8 cellular contexts compared by ENCODE assay signal in the genomic region with DNA sequence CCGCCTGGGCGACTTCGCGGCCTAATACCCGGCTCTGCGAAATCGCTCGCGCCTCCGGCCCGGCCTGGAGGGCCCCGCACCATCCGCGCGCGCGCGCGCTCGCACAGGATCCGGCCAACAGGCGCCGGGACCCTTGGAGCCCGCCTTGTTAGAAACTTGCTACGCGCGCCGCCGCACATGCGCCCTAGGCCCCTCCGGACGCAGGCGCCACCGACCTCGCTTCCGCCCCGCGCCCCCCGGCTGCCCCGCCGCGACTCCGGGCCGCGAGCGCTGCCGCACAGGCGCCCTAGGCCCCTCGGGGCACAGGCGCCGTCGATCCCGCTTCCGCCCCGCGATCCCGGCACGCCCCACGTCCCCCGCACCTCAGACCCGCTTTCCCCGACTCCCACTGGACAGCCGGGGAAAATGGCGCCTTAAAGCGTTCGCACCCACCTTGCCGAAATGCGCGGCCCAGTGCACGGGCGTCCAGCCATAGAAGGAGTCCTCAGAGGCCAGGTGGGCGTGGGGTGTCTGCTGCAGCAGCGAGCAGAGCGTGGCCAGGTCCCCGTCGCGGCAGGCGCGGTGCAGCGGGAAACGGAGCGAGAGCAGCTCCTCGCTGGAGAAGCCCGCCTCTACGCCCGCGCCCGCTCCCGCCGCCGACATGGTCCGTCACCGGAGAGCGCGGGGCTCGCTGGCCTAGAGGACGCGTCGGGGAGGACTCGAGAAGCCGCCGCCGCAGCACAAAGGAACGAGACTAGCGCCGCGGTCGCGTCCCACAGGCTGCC. TPM values are rescaled to one million over a fixed set of nuclear protein-coding genes. Genes with fewer than 3 reads are reported as not detected.
A peak's percentile ranks its signal among the peaks of the same experiment; 100 is the strongest.
DNase-seq lines count a peak whose midpoint lies in the region; ATAC-seq and TF ChIP-seq lines count a peak whose summit lies in the region.

No MANE protein-coding gene starts in this region.

- no peaks in the 10 kb centered on the region for H3K27me3 ChIP-seq in osteoblast (ENCODE audit: insufficient read depth, low read length)
- no peaks in the 10 kb centered on the region for H3K27me3 ChIP-seq in testis

- H3K4me1 ChIP-seq in osteoblast (ENCODE audit: insufficient read depth, low read length) (peaks cover 38% of the 10 kb centered on the region), testis (peaks cover 10% of the 10 kb centered on the region)

- 1% methylated on average over 74 of the region's 109 CpGs; no CpG with 5 or more reads in 1 of the 2 donors for WGBS in testis, 2 donors

- H3K36me3 ChIP-seq in osteoblast (ENCODE audit: insufficient read depth, low read length) = peaks cover 12% of the 10 kb centered on the region
- no peaks in the 10 kb centered on the region for H3K36me3 ChIP-seq in testis (ENCODE audit: low read depth, missing control alignments)

- CTCF ChIA-PET in activated naive CD4-positive, alpha-beta T cell treated with anti-CD3 and anti-CD28 coated beads for 36 hours (lab: Charles Lee) = interaction anchor here (0.5 to 1.4 kb wide), 5 partner anchors 27 to 332 kb away, joined by 3 to 6 read pairs (median 4); no protein-coding TSS in a partner anchor

- DNase-seq in EL (peak; percentile 79), SK-MEL-5 (ENCODE audit: low read depth, low spot score) (peak; percentile 78), glomerular visceral epithelial cell (ENCODE audit: extremely low spot score) (peak; percentile 80), osteoblast (ENCODE audit: insufficient read length, low spot score, missing footprints) (peak; percentile 90), testis (peak; percentile 89)
- DNase-seq in activated naive CD4-positive, alpha-beta T cell treated with anti-CD3 and anti-CD28 coated beads for 36 hours = peak; percentile 82

- TF ChIP-seq POLR2A in testis (IDR thresholded peaks at IDR 0.05) = no peak

- peaks cover 23 to 46% (median 37%) of the 10 kb centered on the region in 3 donors for H3K4me1 Mint-ChIP-seq in IgD-negative memory B cell
- H3K4me1 Mint-ChIP-seq in activated naive CD4-positive, alpha-beta T cell treated with anti-CD3 and anti-CD28 coated beads for 36 hours (ENCODE audit: low read depth) = peaks cover 45% of the 10 kb centered on the region

- peaks cover 46% of the 10 kb centered on the region for H3K79me2 ChIP-seq in osteoblast (ENCODE audit: insufficient read depth, low read length)

- H3K27ac ChIP-seq in osteoblast (ENCODE audit: low read depth, low read length) (peak overlapping the region; percentile 85), testis (peak overlapping the region; percentile 96 to 99)

- peaks cover 11% of the 10 kb centered on the region for H3K36me3 Mint-ChIP-seq in IgD-negative memory B cell
- peaks cover 15% of the 10 kb centered on the region for H3K36me3 Mint-ChIP-seq in activated naive CD4-positive, alpha-beta T cell treated with anti-CD3 and anti-CD28 coated beads for 36 hours (ENCODE audit: low read depth)

- peak overlapping the region; percentile 99 for H3K4me2 ChIP-seq in osteoblast (ENCODE audit: insufficient read depth, low read length)

- H3K9me3 ChIP-seq in osteoblast (ENCODE audit: low read depth, low read length) (no peaks in the 10 kb centered on the region), testis (no peaks in the 10 kb centered on the region)

- H3K9me3 Mint-ChIP-seq in IgD-negative memory B cell = no peaks in the 10 kb centered on the region
- no peaks in the 10 kb centered on the region for H3K9me3 Mint-ChIP-seq in activated naive CD4-positive, alpha-beta T cell treated with anti-CD3 and anti-CD28 coated beads for 36 hours

- in situ Hi-C loops in SK-MEL-5 (cut with HindIII; ENCODE audit: low pct_unique_long_range_greater_than_20kb, low sequenced_read_pairs) = no loop called here

- H3K27ac Mint-ChIP-seq in IgD-negative memory B cell = peak overlapping the region; percentile 93 to 95 (median 95)
- peak overlapping the region; percentile 93 for H3K27ac Mint-ChIP-seq in activated naive CD4-positive, alpha-beta T cell treated with anti-CD3 and anti-CD28 coated beads for 36 hours

- H4K20me1 ChIP-seq in osteoblast (ENCODE audit: insufficient read depth, low read length) = peaks cover 41% of the 10 kb centered on the region

- H3K4me3 ChIP-seq in osteoblast (ENCODE audit: insufficient read depth, low read length) = peak overlapping the region; percentile 95
- peak overlapping the region; percentile 86 to 100 for H3K4me3 ChIP-seq in testis

- ATAC-seq in GM21529 (IDR thresholded peaks at IDR 0.05; ENCODE audit: unreplicated experiment) = peak; percentile 36

- no peaks in the 10 kb centered on the region for H3K27me3 Mint-ChIP-seq in IgD-negative memory B cell
- H3K27me3 Mint-ChIP-seq in activated naive CD4-positive, alpha-beta T cell treated with anti-CD3 and anti-CD28 coated beads for 36 hours (ENCODE audit: low read depth) = no peaks in the 10 kb centered on the region

- intact Hi-C loops in activated naive CD4-positive, alpha-beta T cell treated with anti-CD3 and anti-CD28 coated beads for 36 hours (cut with micrococcal nuclease) = loop anchor here (1.0 to 10.0 kb wide), 10 partner anchors 28 to 1670 kb away; partner anchors contain the start of genes NAXD and TUBGCP3
- intact Hi-C loops in testis (cut with DNase I; ENCODE audit: low total_unique reads) = loop anchor here (10.0 kb wide), 1 partner anchor 200 kb away; the partner anchor contains the start of gene ING1

- peak overlapping the region; percentile 88 for H2AFZ ChIP-seq in osteoblast (ENCODE audit: low read length)

- TF ChIP-seq CTCF in osteoblast (IDR thresholded peaks at IDR 0.05; ENCODE audit: extremely low read depth, low read depth, low read length) (no peak), testis (IDR thresholded peaks at IDR 0.05) (peak in 1 of 3 experiments; percentile 9)

- H3K4me3 Mint-ChIP-seq in IgD-negative memory B cell = peak overlapping the region; percentile 91 to 99 (median 97)
- H3K4me3 Mint-ChIP-seq in activated naive CD4-positive, alpha-beta T cell treated with anti-CD3 and anti-CD28 coated beads for 36 hours = peak overlapping the region; percentile 85

RNA-seq across cellular contexts. Expression of gene ANKRD10, which starts 0.4 kb away (rescaled TPM):
- 94.2 TPM for polyA plus RNA-seq in IgD-negative memory B cell
- 71.0 and 71.1 TPM in 2 replicates for total RNA-seq in SK-MEL-5 (2014; rRNA removed; shearing (Covaris generic))
- 20.2 and 27.0 TPM in 2 replicates for polyA plus RNA-seq in SK-MEL-5 (2015; cell fraction: cytosol; rRNA removed)
- 691 and 843 TPM in 2 replicates for polyA plus RNA-seq in SK-MEL-5 (2015; cell fraction: nucleus; rRNA removed)
- total RNA-seq in activated naive CD4-positive, alpha-beta T cell treated with anti-CD3 and anti-CD28 coated beads for 36 hours = 10 to 100 TPM; 79.8 to 82.5 TPM
- total RNA-seq in osteoblast = 128 and 156 TPM in 2 replicates
- 100 to 1,000 TPM; 132 to 180 TPM for total RNA-seq in testis
- 65.2 TPM for polyA plus RNA-seq in testis (ENCODE audit: insufficient read depth, low read depth, low replicate concordance)

Comparison
In these comparisons a context has a peak if more than half of its experiments do, and no peak if none do; other contexts are left out.
1. Peak in every context shown above with its lines: DNase-seq, ATAC-seq, H3K4me3 ChIP-seq and H3K27ac ChIP-seq.